ENCODE assay signal across 8 cellular contexts in genomic region chr12:123713398-123714301, GRCh38. TPM values are rescaled to one million over a fixed set of nuclear protein-coding genes. Genes with fewer than 3 reads are reported as not detected.
DNase-seq lines count a peak whose midpoint lies in the region; ATAC-seq and TF ChIP-seq lines count a peak whose summit lies in the region.

No MANE protein-coding gene starts in this region.

- TF ChIP-seq POLR2A in HCT116 (IDR thresholded peaks at IDR 0.05; ENCODE audit: borderline replicate concordance, extremely low read depth, insufficient read depth, insufficient read length), result no peak

- TF ChIP-seq CTCF in HCT116 (IDR thresholded peaks at IDR 0.05 in 2 of 3, conservative IDR thresholded peaks at IDR 0.05 in 1 of 3; ENCODE audit: borderline replicate concordance in 1 of 3, insufficient read depth in 1 of 3, low read depth in 2 of 3, low read length in 2 of 3) (no peak), fibroblast of villous mesenchyme (IDR thresholded peaks at IDR 0.05; ENCODE audit: insufficient read depth, low read depth, low read length) (no peak)

- TSS peak; percentile 68 for BruUV-seq in HCT116 (replicated peaks; lab: Mats Ljungman, UMichigan)

- no peak overlapping the region for H3K27ac ChIP-seq in HCT116 (ENCODE audit: low read depth, low read length)

- ATAC-seq in HCT116 (no peak), HG03457 (IDR thresholded peaks at IDR 0.05; ENCODE audit: unreplicated experiment) (no peak)

- H4K20me1 ChIP-seq in HCT116 (ENCODE audit: insufficient read depth), result no peaks in the 10 kb centered on the region

- H3K9me3 ChIP-seq in HCT116 (ENCODE audit: control insufficient read depth in 1 of 2, insufficient read depth in 1 of 2, low read depth in 1 of 2, low read length in 2 of 2), result no peaks in the 10 kb centered on the region

- TF ChIP-seq RAD21 in HCT116 (IDR thresholded peaks at IDR 0.05; ENCODE audit: low read depth), result no peak

- peak overlapping the region; percentile 94 for H3K4me2 ChIP-seq in HCT116 (ENCODE audit: low read length)

- H3K4me1 ChIP-seq in HCT116 (ENCODE audit: control insufficient read depth in 1 of 2, insufficient read depth in 2 of 2, low read length in 2 of 2), result peaks cover 4 to 23% of the 10 kb centered on the region in 2 experiments; a peak in 3 of 4 replicates

- RAD21 ChIA-PET in HCT116 (lab: Charles Lee; ENCODE audit: low non-redundant PET in 1 of 2, low total read pairs in 2 of 2, uncharacterized antibody in 2 of 2, unreplicated experiment in 2 of 2), result no interaction called here

- peaks cover 0 to 2% of the 10 kb centered on the region in 2 experiments; a peak in 1 of 4 replicates for H3K36me3 ChIP-seq in HCT116 (ENCODE audit: control insufficient read depth in 1 of 2, insufficient read depth in 2 of 2, low read length in 2 of 2)

- POLR2A ChIA-PET in HCT116 (lab: Charles Lee), result no interaction called here

- no peaks in the 10 kb centered on the region for H3K9me2 ChIP-seq in HCT116 (ENCODE audit: insufficient read depth)

- H3K79me2 ChIP-seq in HCT116 (ENCODE audit: insufficient read depth, low read length), result peaks cover 26% of the 10 kb centered on the region

- DNase-seq in COLO829 (ENCODE audit: low spot score) (peak; percentile 38), HCT116 (ENCODE audit: low read depth, low spot score) (no peak), fibroblast of villous mesenchyme (ENCODE audit: low read depth) (peak; percentile 46), skeletal muscle cell (ENCODE audit: low read depth) (no peak), 8988T (no peak), T1000 (lab: John Stamatoyannopoulos, UW) (no peak)
- peak; percentile 33 to 42 for DNase-seq in activated CD4-positive, alpha-beta T cell treated with anti-CD3 and anti-CD28 coated beads, Interleukin-2, amount 50 U/mL, for 48 hours

- no peaks in the 10 kb centered on the region for H3K27me3 ChIP-seq in HCT116 (ENCODE audit: insufficient read depth, low read length)

- H2AFZ ChIP-seq in HCT116 (ENCODE audit: low read depth, low read length, poor library complexity, severe bottlenecking), result no peak overlapping the region

- intact Hi-C loops in HCT116 (cut with micrococcal nuclease), result no loop called here

- peak overlapping the region; percentile 91 for H3K9ac ChIP-seq in HCT116 (ENCODE audit: low read length)

- H3K4me3 ChIP-seq in HCT116 (replicated peaks in 1 of 2; ENCODE audit: low read depth in 1 of 2, low read length in 2 of 2) (peak overlapping the region; percentile 88 to 89), fibroblast of villous mesenchyme (ENCODE audit: low read depth, low read length) (peak overlapping the region; percentile 88), skeletal muscle cell (ENCODE audit: low read depth, low read length) (peak overlapping the region; percentile 92)

- CTCF ChIA-PET in HCT116 (lab: Charles Lee), result no interaction called here

TF ChIP-seq in HCT116, 20 proteins besides CTCF, POLR2A, EP300 and RAD21:
- TF ChIP-seq ATF3 (IDR thresholded peaks at IDR 0.05) (no peak), MAX (IDR thresholded peaks at IDR 0.05) (no peak)

RNA-seq across cellular contexts. Expression of gene ATP6V0A2, which starts 1.5 kb away (rescaled TPM):
- total RNA-seq in HCT116 (2021; ENCODE audit: unreplicated experiment) (18.1 TPM), fibroblast of villous mesenchyme (22.5 and 28.0 TPM in 2 replicates)
- polyA plus RNA-seq in HCT116 (2012), result 7.3 and 8.4 TPM in 2 replicates

RNA-seq across cellular contexts. Expression of gene TCTN2, which starts 42.7 kb away (rescaled TPM):
- 12.1 TPM for total RNA-seq in HCT116 (2021; ENCODE audit: unreplicated experiment)
- 8.6 and 9.3 TPM in 2 replicates for polyA plus RNA-seq in HCT116 (2012)
- total RNA-seq in fibroblast of villous mesenchyme, result 12.2 and 13.0 TPM in 2 replicates

RNA-seq across cellular contexts. Expression of gene DNAH10, which starts 48.5 kb away (rescaled TPM):
- total RNA-seq in HCT116 (2021; ENCODE audit: unreplicated experiment), result 1.3 TPM
- 0.41 and 0.87 TPM in 2 replicates for polyA plus RNA-seq in HCT116 (2012)
- total RNA-seq in fibroblast of villous mesenchyme, result 0.43 and 0.64 TPM in 2 replicates

Comparison
In these comparisons a context has a peak if more than half of its experiments do, and no peak if none do; other contexts are left out.
1. DNase-seq: peak in COLO829 (single experiment), activated CD4-positive, alpha-beta T cell treated with anti-CD3 and anti-CD28 coated beads, Interleukin-2, amount 50 U/mL, for 48 hours (2 of 2) and fibroblast of villous mesenchyme (single experiment); none in HCT116 (single experiment), skeletal muscle cell (single experiment), 8988T (single experiment) and T1000 (single experiment).
2. Peak in every context shown above with its lines, with median percentiles within 50 percentile points of each other: H3K4me3 ChIP-seq.